In the genomic region with DNA sequence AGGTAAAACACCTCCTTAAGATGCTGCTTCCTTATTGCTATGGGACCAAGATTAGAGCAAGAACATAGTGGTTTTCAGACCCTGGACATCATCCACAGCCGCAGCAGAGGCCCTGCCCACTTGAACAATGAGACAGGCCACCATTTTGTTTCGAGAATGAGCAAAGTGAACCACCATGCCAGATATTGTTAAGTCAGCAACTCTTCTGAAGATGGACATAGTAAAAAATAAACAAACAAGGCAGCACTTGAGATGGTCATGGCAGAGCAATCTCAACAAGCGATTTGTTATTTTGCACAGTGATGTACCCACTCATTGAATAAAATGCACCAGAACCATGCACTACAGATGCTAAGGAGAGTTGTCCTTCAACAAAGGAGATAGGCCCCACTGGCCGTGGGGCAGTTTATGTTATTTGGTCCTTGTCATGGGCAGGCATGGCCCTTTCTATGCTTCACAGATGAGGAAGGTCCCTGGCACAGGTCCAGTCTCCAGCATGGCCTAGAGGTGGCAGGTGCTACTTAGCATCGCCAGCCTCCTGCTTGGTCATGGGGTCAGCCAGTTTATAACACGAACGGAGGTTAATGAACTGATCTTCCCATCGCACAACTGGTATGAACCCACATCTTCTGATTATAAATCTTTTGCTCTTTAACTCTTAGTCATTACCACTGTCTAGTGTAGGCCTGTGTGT, we compare ENCODE assay signal across 13 cellular contexts. TPM values are rescaled to one million over a fixed set of nuclear protein-coding genes. Genes with fewer than 3 reads are reported as not detected.
DNase-seq lines count a peak whose midpoint lies in the region; ATAC-seq and TF ChIP-seq lines count a peak whose summit lies in the region.
"Had no signal": no experiment of that assay in that cellular context is flagged by ENCODE, and none has a peak within 500 bp of the region (broad histone marks: within the 10 kb centered on the region; RNA-seq: fewer than 3 reads in every experiment).

No MANE protein-coding gene starts in this region.

- H3K27me3 ChIP-seq in DND-41 (ENCODE audit: insufficient read depth, low read length, poor library complexity): no peaks in the 10 kb centered on the region

- peak overlapping the region; percentile 51 for H3K27ac ChIP-seq in DND-41 (ENCODE audit: low read length)
- H3K27ac ChIP-seq: psoas muscle had no signal

- H3K27ac Mint-ChIP-seq in activated CD4-positive, alpha-beta T cell treated with anti-CD3 and anti-CD28 coated beads for 36 hours: peak overlapping the region; percentile 100
- H3K27ac Mint-ChIP-seq in activated T-cell treated with anti-CD3 and anti-CD28 coated beads, Interleukin-2, amount 50 U/mL, for 72 hours: peak overlapping the region; percentile 100
- H3K27ac Mint-ChIP-seq in natural killer cell treated with Interleukin-12 subunit alpha and Interleukin-12 subunit beta and Interleukin-15 and Interleukin-18, amount 100 ng/mL, for 72 hours: no peak overlapping the region

- no peaks in the 10 kb centered on the region for H3K27me3 Mint-ChIP-seq in activated CD4-positive, alpha-beta T cell treated with anti-CD3 and anti-CD28 coated beads for 36 hours
- no peaks in the 10 kb centered on the region for H3K27me3 Mint-ChIP-seq in activated T-cell treated with anti-CD3 and anti-CD28 coated beads, Interleukin-2, amount 50 U/mL, for 72 hours (ENCODE audit: low read depth)
- no peaks in the 10 kb centered on the region for H3K27me3 Mint-ChIP-seq in natural killer cell treated with Interleukin-12 subunit alpha and Interleukin-12 subunit beta and Interleukin-15 and Interleukin-18, amount 100 ng/mL, for 72 hours

- H2AFZ ChIP-seq in DND-41 (ENCODE audit: low read depth, low read length): no peak overlapping the region

- CTCF ChIA-PET in activated CD4-positive, alpha-beta T cell treated with anti-CD3 and anti-CD28 coated beads for 36 hours (lab: Charles Lee): interaction anchor here (0.7 to 13.2 kb wide), 13 partner anchors 9 to 206 kb away, joined by 3 to 214 read pairs (median 8); no protein-coding TSS in a partner anchor

- H3K4me2 ChIP-seq in DND-41 (ENCODE audit: insufficient read depth, low read length): no peak overlapping the region

- no peak for DNase-seq in activated CD4-positive, alpha-beta T cell treated with anti-CD3 and anti-CD28 coated beads for 36 hours
- DNase-seq in activated CD4-positive, alpha-beta T cell treated with anti-CD3 and anti-CD28 coated beads, Interleukin-2, amount 50 U/mL, for 4 hours: no peak
- no peak for DNase-seq in DND-41
- no peak for DNase-seq in activated T-cell treated with anti-CD3 and anti-CD28 coated beads, Interleukin-2, amount 50 U/mL, for 72 hours
- no peak for DNase-seq in natural killer cell treated with Interleukin-12 subunit alpha and Interleukin-12 subunit beta and Interleukin-15 and Interleukin-18, amount 100 ng/mL, for 72 hours (ENCODE audit: low spot score)
- DNase-seq in effector CD8-positive, alpha-beta T cell (lab: John Stamatoyannopoulos, UW): no peak
- DNase-seq: ACHN, left ventricle myocardium superior, NCI-H1436 treated with DMSO at 0.1 percent for 48 hours, psoas muscle had no signal

- no peaks in the 10 kb centered on the region for H4K20me1 ChIP-seq in DND-41 (ENCODE audit: insufficient read depth, low read length)

- H3K4me3 Mint-ChIP-seq in activated CD4-positive, alpha-beta T cell treated with anti-CD3 and anti-CD28 coated beads for 36 hours: peak overlapping the region; percentile 64
- H3K4me3 Mint-ChIP-seq in activated T-cell treated with anti-CD3 and anti-CD28 coated beads, Interleukin-2, amount 50 U/mL, for 72 hours: peak overlapping the region; percentile 65 to 92
- H3K4me3 Mint-ChIP-seq in natural killer cell treated with Interleukin-12 subunit alpha and Interleukin-12 subunit beta and Interleukin-15 and Interleukin-18, amount 100 ng/mL, for 72 hours: peak overlapping the region; percentile 89

- ATAC-seq in activated CD4-positive, alpha-beta T cell treated with anti-CD3 and anti-CD28 coated beads for 36 hours: no peak
- ATAC-seq in DND-41 (ENCODE audit: insufficient read depth, low read depth): no peak
- ATAC-seq in activated T-cell treated with anti-CD3 and anti-CD28 coated beads, Interleukin-2, amount 50 U/mL, for 72 hours (replicated peaks in 1 of 2): no peak
- ATAC-seq in natural killer cell treated with Interleukin-12 subunit alpha and Interleukin-12 subunit beta and Interleukin-15 and Interleukin-18, amount 100 ng/mL, for 72 hours: no peak
- no peak for ATAC-seq in GM18511 (IDR thresholded peaks at IDR 0.05; ENCODE audit: unreplicated experiment)
- ATAC-seq in esophagus mucosa: no peak
- ATAC-seq: left ventricle myocardium superior, psoas muscle had no signal

- no peak overlapping the region for H3K4me3 ChIP-seq in DND-41 (ENCODE audit: low read depth in 1 of 2, low read length in 2 of 2)
- H3K4me3 ChIP-seq: psoas muscle had no signal

- no peaks in the 10 kb centered on the region for H3K9me3 ChIP-seq in DND-41 (ENCODE audit: insufficient read depth, low read length, severe bottlenecking)
- H3K9me3 ChIP-seq: psoas muscle had no signal

- intact Hi-C loops in activated CD4-positive, alpha-beta T cell treated with anti-CD3 and anti-CD28 coated beads for 36 hours (cut with DNase I, micrococcal nuclease): no loop called here

- H3K36me3 Mint-ChIP-seq in activated CD4-positive, alpha-beta T cell treated with anti-CD3 and anti-CD28 coated beads for 36 hours (ENCODE audit: low read depth): peaks cover 81% of the 10 kb centered on the region
- peaks cover 32 to 53% of the 10 kb centered on the region in 2 donors for H3K36me3 Mint-ChIP-seq in activated T-cell treated with anti-CD3 and anti-CD28 coated beads, Interleukin-2, amount 50 U/mL, for 72 hours (ENCODE audit: insufficient read depth in 2 of 2)
- H3K36me3 Mint-ChIP-seq in natural killer cell treated with Interleukin-12 subunit alpha and Interleukin-12 subunit beta and Interleukin-15 and Interleukin-18, amount 100 ng/mL, for 72 hours: peaks cover 40% of the 10 kb centered on the region

- peaks cover 99% of the 10 kb centered on the region for H3K79me2 ChIP-seq in DND-41 (ENCODE audit: insufficient read depth, low read length)

- no peaks in the 10 kb centered on the region for H3K9me3 Mint-ChIP-seq in activated CD4-positive, alpha-beta T cell treated with anti-CD3 and anti-CD28 coated beads for 36 hours (ENCODE audit: low read depth)
- peaks cover 3 to 4% of the 10 kb centered on the region in 2 donors for H3K9me3 Mint-ChIP-seq in activated T-cell treated with anti-CD3 and anti-CD28 coated beads, Interleukin-2, amount 50 U/mL, for 72 hours
- H3K9me3 Mint-ChIP-seq in natural killer cell treated with Interleukin-12 subunit alpha and Interleukin-12 subunit beta and Interleukin-15 and Interleukin-18, amount 100 ng/mL, for 72 hours: peaks cover 3% of the 10 kb centered on the region

- H3K4me1 ChIP-seq in DND-41 (ENCODE audit: insufficient read depth, low read length): peaks cover 86% of the 10 kb centered on the region
- H3K4me1 ChIP-seq: psoas muscle had no signal

- peaks cover 94% of the 10 kb centered on the region for H3K4me1 Mint-ChIP-seq in activated CD4-positive, alpha-beta T cell treated with anti-CD3 and anti-CD28 coated beads for 36 hours
- peaks cover 10% of the 10 kb centered on the region for H3K4me1 Mint-ChIP-seq in activated T-cell treated with anti-CD3 and anti-CD28 coated beads, Interleukin-2, amount 50 U/mL, for 72 hours (ENCODE audit: low read depth)
- peaks cover 82 to 94% of the 10 kb centered on the region in 2 donors for H3K4me1 Mint-ChIP-seq in natural killer cell treated with Interleukin-12 subunit alpha and Interleukin-12 subunit beta and Interleukin-15 and Interleukin-18, amount 100 ng/mL, for 72 hours (ENCODE audit: low read depth in 2 of 2)

- TF ChIP-seq CTCF in DND-41 (IDR thresholded peaks at IDR 0.05; ENCODE audit: borderline replicate concordance, extremely low read depth, low read length, poor library complexity, severe bottlenecking): no peak

- H3K36me3 ChIP-seq in DND-41 (ENCODE audit: insufficient read depth, low read length): peaks cover 92% of the 10 kb centered on the region

- H3K9ac ChIP-seq in DND-41 (ENCODE audit: low read depth, low read length): no peak overlapping the region

- POLR2A ChIA-PET in activated CD4-positive, alpha-beta T cell treated with anti-CD3 and anti-CD28 coated beads for 36 hours (lab: Charles Lee): interaction anchor here (0.6 to 5.4 kb wide), 9 partner anchors 10 to 143 kb away, joined by 3 to 67 read pairs (median 7); no protein-coding TSS in a partner anchor

RNA-seq across cellular contexts. Expression of a gene that starts 44.1 kb away (rescaled TPM):
- 100 to 1,000 TPM; 245 to 260 TPM for total RNA-seq in activated CD4-positive, alpha-beta T cell treated with anti-CD3 and anti-CD28 coated beads for 36 hours
- total RNA-seq in activated T-cell treated with anti-CD3 and anti-CD28 coated beads, Interleukin-2, amount 50 U/mL, for 72 hours: 100 to 1,000 TPM; 427 to 504 TPM
- 100 to 1,000 TPM; 290 to 416 TPM for total RNA-seq in natural killer cell treated with Interleukin-12 subunit alpha and Interleukin-12 subunit beta and Interleukin-15 and Interleukin-18, amount 100 ng/mL, for 72 hours
- total RNA-seq in esophagus mucosa: 2.1 TPM
- total RNA-seq: NCI-H460 had no signal

Comparison
In these comparisons a context has a peak if more than half of its experiments do, and no peak if none do; other contexts are left out.
1. H3K27ac Mint-ChIP-seq: peak in activated CD4-positive, alpha-beta T cell treated with anti-CD3 and anti-CD28 coated beads for 36 hours (single experiment) and activated T-cell treated with anti-CD3 and anti-CD28 coated beads, Interleukin-2, amount 50 U/mL, for 72 hours (single experiment); none in natural killer cell treated with Interleukin-12 subunit alpha and Interleukin-12 subunit beta and Interleukin-15 and Interleukin-18, amount 100 ng/mL, for 72 hours (0 of 2).
2. RNA of a gene that starts 44.1 kb away (total RNA-seq): 427 to 504 TPM in activated T-cell treated with anti-CD3 and anti-CD28 coated beads, Interleukin-2, amount 50 U/mL, for 72 hours, 290 to 416 TPM in natural killer cell treated with Interleukin-12 subunit alpha and Interleukin-12 subunit beta and Interleukin-15 and Interleukin-18, amount 100 ng/mL, for 72 hours and 245 to 260 TPM in activated CD4-positive, alpha-beta T cell treated with anti-CD3 and anti-CD28 coated beads for 36 hours; 2.1 TPM in esophagus mucosa (single experiment); every median in the first group is over 10 times any median in the second.
3. Peak in every context shown above with its lines, with median percentiles within 50 percentile points of each other: H3K4me3 Mint-ChIP-seq.